22 cellular contexts compared by ENCODE assay signal in the genomic region with DNA sequence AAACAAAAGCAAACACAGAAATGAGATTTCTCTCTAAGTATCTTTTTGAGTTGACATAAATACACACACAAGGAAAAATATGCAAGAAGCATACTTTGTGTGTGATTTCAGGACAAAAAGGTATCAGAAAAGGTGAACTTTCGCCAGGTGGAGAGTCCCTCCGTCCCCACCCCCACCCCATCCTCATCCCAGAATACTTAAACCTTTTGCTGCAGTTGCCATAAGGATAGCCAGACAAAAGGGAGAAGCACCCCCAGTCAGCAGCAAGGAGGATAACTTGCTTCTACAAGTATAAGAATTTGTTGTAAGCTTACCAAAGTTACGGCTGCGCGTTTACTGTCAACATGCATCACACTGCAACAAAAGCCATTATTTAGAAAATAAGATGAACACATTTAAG.
"Had no signal": no experiment of that assay in that cellular context is flagged by ENCODE, and none has a peak within 500 bp of the region (broad histone marks: within the 10 kb centered on the region; RNA-seq: fewer than 3 reads in every experiment).

No MANE protein-coding gene starts in this region.

- H3K27me3 Mint-ChIP-seq: activated CD4-positive, alpha-beta T cell treated with anti-CD3 and anti-CD28 coated beads for 36 hours; activated CD8-positive, alpha-beta T cell treated with anti-CD3 and anti-CD28 coated beads for 36 hours; activated naive CD8-positive, alpha-beta T cell treated with anti-CD3 and anti-CD28 coated beads for 36 hours; T-cell had no signal

- H2AFZ ChIP-seq: PC-9 had no signal

- H3K27me3 ChIP-seq: brain microvascular endothelial cell had no signal

- H3K9ac ChIP-seq: KMS-11 had no signal

- H3K9me3 Mint-ChIP-seq: activated CD8-positive, alpha-beta T cell treated with anti-CD3 and anti-CD28 coated beads for 36 hours; activated naive CD4-positive, alpha-beta T cell treated with anti-CD3 and anti-CD28 coated beads, Interleukin-2, amount 10 ng/mL, durations not matched to agents 7 days and 5 days; activated naive CD8-positive, alpha-beta T cell treated with anti-CD3 and anti-CD28 coated beads for 36 hours; activated T-cell treated with anti-CD3 and anti-CD28 coated beads, Interleukin-2, amount 50 U/mL, for 72 hours; activated T-helper 2 cell treated with anti-CD3 and anti-CD28 coated beads, Interferon-gamma antibody, Interleukin-2, Interleukin-4, amounts not matched to agents 10 μg/mL and 5 μg/mL and 100 μg/mL, durations not matched to agents 14 hours and 24 hours and 36 hours; T-cell had no signal

- H3K4me2 ChIP-seq: KMS-11, PC-9 had no signal

- H3K4me3 Mint-ChIP-seq: activated CD4-positive, alpha-beta T cell treated with anti-CD3 and anti-CD28 coated beads for 36 hours; activated CD8-positive, alpha-beta T cell treated with anti-CD3 and anti-CD28 coated beads for 36 hours; activated naive CD4-positive, alpha-beta T cell treated with anti-CD3 and anti-CD28 coated beads, Interleukin-2, amount 10 ng/mL, durations not matched to agents 7 days and 5 days; activated naive CD8-positive, alpha-beta T cell treated with anti-CD3 and anti-CD28 coated beads for 36 hours; activated T-cell treated with anti-CD3 and anti-CD28 coated beads, Interleukin-2, amount 50 U/mL, for 72 hours; T-cell had no signal

- DNase-seq: activated CD4-positive, alpha-beta T cell treated with anti-CD3 and anti-CD28 coated beads for 36 hours; activated CD4-positive, alpha-beta T cell treated with anti-CD3 and anti-CD28 coated beads, Interleukin-2, amount 50 U/mL, for 1 hour; activated CD8-positive, alpha-beta memory T cell treated with anti-CD3 and anti-CD28 coated beads, Interleukin-2, amount 50 U/mL, for 4 hours; activated CD8-positive, alpha-beta T cell treated with anti-CD3 and anti-CD28 coated beads for 36 hours; activated gamma-delta T cell treated with Interleukin-2 at 50 U/mL for 16 hours; activated naive CD4-positive, alpha-beta T cell treated with anti-CD3 and anti-CD28 coated beads, Interleukin-2, amount 10 ng/mL, durations not matched to agents 7 days and 5 days; activated naive CD8-positive, alpha-beta T cell treated with anti-CD3 and anti-CD28 coated beads for 36 hours; activated T-cell treated with anti-CD3 and anti-CD28 coated beads, Interleukin-2, amount 50 U/mL, for 72 hours; brain microvascular endothelial cell; NCI-H1105 treated with DMSO at 0.1 percent for 48 hours; NCI-H146; NCI-H187 treated with DMSO at 0.1 percent for 48 hours; NCI-H2081 treated with DMSO at 0.1 percent for 48 hours; NCI-H446; PC-9; SHP77 treated with DMSO at 0.1 percent for 48 hours; T-cell; T-helper 2 cell; T1000 had no signal

- H3K27ac Mint-ChIP-seq: activated CD4-positive, alpha-beta T cell treated with anti-CD3 and anti-CD28 coated beads for 36 hours; activated CD8-positive, alpha-beta T cell treated with anti-CD3 and anti-CD28 coated beads for 36 hours; activated naive CD4-positive, alpha-beta T cell treated with anti-CD3 and anti-CD28 coated beads, Interleukin-2, amount 10 ng/mL, durations not matched to agents 7 days and 5 days; activated naive CD8-positive, alpha-beta T cell treated with anti-CD3 and anti-CD28 coated beads for 36 hours; activated T-cell treated with anti-CD3 and anti-CD28 coated beads, Interleukin-2, amount 50 U/mL, for 72 hours; activated T-helper 2 cell treated with anti-CD3 and anti-CD28 coated beads, Interferon-gamma antibody, Interleukin-2, Interleukin-4, amounts not matched to agents 10 μg/mL and 5 μg/mL and 100 μg/mL, durations not matched to agents 14 hours and 24 hours and 36 hours; T-cell had no signal

- H3K4me3 ChIP-seq: PC-9 had no signal

- H3K27ac ChIP-seq: brain microvascular endothelial cell, KMS-11, PC-9, VCaP had no signal
